2 cellular contexts compared by ENCODE assay signal in the genomic region with DNA sequence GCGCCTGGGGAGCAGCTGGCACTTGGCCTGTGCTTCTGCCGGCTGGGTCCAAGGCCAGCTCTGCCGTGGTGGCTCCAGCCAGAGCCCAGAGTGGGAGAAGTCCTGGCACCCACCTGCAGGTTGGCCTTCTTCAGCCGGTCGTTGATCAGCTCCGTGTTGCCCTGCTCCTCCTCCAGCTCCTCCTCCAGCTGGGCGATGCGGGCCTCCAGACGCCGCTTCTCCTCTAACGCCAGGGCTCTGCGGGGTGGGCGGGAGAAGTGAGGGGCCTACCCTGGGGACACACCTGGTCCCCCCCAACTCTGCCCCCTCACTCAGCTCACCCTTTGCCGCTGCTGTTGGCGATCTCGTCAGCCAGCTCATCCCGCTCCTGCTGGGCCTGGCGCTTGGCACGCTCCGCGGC.
TF ChIP-seq lines count a peak whose summit lies in the region.

No MANE protein-coding gene starts in this region.

TF ChIP-seq in SK-N-SH, 30 proteins besides CTCF, POLR2A, EP300 and RAD21 (continued from another document):
- TF ChIP-seq, protein P1, sequence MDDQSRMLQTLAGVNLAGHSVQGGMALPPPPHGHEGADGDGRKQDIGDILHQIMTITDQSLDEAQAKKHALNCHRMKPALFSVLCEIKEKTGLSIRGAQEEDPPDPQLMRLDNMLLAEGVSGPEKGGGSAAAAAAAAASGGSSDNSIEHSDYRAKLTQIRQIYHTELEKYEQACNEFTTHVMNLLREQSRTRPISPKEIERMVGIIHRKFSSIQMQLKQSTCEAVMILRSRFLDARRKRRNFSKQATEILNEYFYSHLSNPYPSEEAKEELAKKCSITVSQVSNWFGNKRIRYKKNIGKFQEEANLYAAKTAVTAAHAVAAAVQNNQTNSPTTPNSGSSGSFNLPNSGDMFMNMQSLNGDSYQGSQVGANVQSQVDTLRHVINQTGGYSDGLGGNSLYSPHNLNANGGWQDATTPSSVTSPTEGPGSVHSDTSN (IDR thresholded peaks at IDR 0.05), result no peak
- no peak for TF ChIP-seq JUND (IDR thresholded peaks at IDR 0.05)
- no peak for TF ChIP-seq EZH2phosphoT487 (IDR thresholded peaks at IDR 0.05; ENCODE audit: borderline replicate concordance, low read depth)
- TF ChIP-seq GABPA (IDR thresholded peaks at IDR 0.05; ENCODE audit: low read depth), result no peak
- no peak for TF ChIP-seq SIN3A (IDR thresholded peaks at IDR 0.05; ENCODE audit: borderline replicate concordance, low read depth, low read length)
TF ChIP-seq in SK-N-SH: peak in this region for 0.

TF ChIP-seq in SK-N-SH treated with all-trans-retinoic acid at 6 μM for 48 hours, 23 proteins besides CTCF, POLR2A, EP300 and RAD21 (continued from another document):
- TF ChIP-seq CSRNP3 (CRISPR knock-in tag; IDR thresholded peaks at IDR 0.05), result no peak
- TF ChIP-seq ARNTL (CRISPR knock-in tag; IDR thresholded peaks at IDR 0.05; ENCODE audit: borderline replicate concordance, low read depth), result no peak
- TF ChIP-seq TSHZ2 (CRISPR knock-in tag; IDR thresholded peaks at IDR 0.05), result no peak
- TF ChIP-seq CSDC2 (CRISPR knock-in tag; IDR thresholded peaks at IDR 0.05), result no peak
- TF ChIP-seq ZFP30 (CRISPR knock-in tag; IDR thresholded peaks at IDR 0.05), result no peak
- TF ChIP-seq, protein P2, sequence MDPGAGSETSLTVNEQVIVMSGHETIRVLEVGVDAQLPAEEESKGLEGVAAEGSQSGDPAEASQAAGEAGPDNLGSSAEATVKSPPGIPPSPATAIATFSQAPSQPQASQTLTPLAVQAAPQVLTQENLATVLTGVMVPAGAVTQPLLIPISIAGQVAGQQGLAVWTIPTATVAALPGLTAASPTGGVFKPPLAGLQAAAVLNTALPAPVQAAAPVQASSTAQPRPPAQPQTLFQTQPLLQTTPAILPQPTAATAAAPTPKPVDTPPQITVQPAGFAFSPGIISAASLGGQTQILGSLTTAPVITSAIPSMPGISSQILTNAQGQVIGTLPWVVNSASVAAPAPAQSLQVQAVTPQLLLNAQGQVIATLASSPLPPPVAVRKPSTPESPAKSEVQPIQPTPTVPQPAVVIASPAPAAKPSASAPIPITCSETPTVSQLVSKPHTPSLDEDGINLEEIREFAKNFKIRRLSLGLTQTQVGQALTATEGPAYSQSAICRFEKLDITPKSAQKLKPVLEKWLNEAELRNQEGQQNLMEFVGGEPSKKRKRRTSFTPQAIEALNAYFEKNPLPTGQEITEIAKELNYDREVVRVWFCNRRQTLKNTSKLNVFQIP (CRISPR knock-in tag; IDR thresholded peaks at IDR 0.05; ENCODE audit: borderline replicate concordance, low read depth), result no peak
- TF ChIP-seq PATZ1 (CRISPR knock-in tag; IDR thresholded peaks at IDR 0.05; ENCODE audit: borderline replicate concordance), result no peak
